Comparison of ENCODE assay signal across 9 cellular contexts in the genomic region with DNA sequence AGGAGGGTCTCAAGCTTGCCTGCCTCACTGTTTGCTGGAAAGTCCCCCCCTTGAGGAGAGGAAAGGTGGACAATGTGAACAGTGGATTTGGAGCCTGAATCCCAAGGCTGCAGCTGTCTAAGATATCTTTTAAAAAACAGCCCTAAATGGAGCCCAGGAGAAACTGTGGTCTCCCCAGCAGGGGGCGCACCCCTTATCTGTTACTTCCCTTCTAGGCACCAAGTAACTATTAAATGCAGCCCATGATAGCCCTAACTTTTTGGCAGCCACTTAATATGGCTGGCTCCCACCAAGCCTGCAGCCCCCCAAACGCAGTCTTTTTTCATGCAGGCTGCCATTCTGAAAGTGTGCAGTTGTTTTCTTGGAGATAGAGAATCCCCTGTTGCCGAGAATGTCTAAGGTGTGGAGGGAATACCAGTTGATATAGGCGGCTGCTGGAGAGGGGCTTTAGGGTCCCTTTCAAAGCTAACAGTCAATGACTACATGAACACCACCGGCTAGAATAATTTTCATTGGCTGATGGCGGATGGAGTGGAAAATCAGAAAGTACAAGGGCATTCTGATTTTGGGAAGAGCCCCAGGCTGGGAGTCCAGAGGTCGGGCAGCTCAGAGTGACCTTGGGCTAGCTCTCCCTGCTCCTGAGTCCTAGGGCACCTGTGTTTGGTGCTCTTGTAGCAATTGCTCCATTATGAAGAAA. TPM values are rescaled to one million over a fixed set of nuclear protein-coding genes. Genes with fewer than 3 reads are reported as not detected.
DNase-seq lines count a peak whose midpoint lies in the region; ATAC-seq and TF ChIP-seq lines count a peak whose summit lies in the region.
"Had no signal": no experiment of that assay in that cellular context is flagged by ENCODE, and none has a peak within 500 bp of the region (broad histone marks: within the 10 kb centered on the region; RNA-seq: fewer than 3 reads in every experiment).

No MANE protein-coding gene starts in this region.

- POLR2A ChIA-PET in Panc1 (lab: Charles Lee): no interaction called here

- peak; percentile 87 for TF ChIP-seq CTCF in Panc1 (IDR thresholded peaks at IDR 0.05)
- no peak for TF ChIP-seq CTCF in vagina (IDR thresholded peaks at IDR 0.05)

- no peaks in the 10 kb centered on the region for H3K9me3 ChIP-seq in Panc1 (ENCODE audit: control insufficient read depth, insufficient read depth, low read depth, low read length)
- no peaks in the 10 kb centered on the region for H3K9me3 ChIP-seq in vagina

- H3K4me3 ChIP-seq in Panc1 (ENCODE audit: low read depth in 2 of 2, low read length in 2 of 2): no peak overlapping the region
- H3K4me3 ChIP-seq in vagina: peak overlapping the region; percentile 16 to 42

- CTCF ChIA-PET in Panc1 (lab: Charles Lee): interaction anchor here (0.7 kb wide), 1 partner anchor 33 kb away, joined by 6 read pairs; no protein-coding TSS in a partner anchor

- in situ Hi-C loops in Panc1 (cut with HindIII; ENCODE audit: low pct_unique_long_range_greater_than_20kb, low sequenced_read_pairs): no loop called here

- no peaks in the 10 kb centered on the region for H3K36me3 ChIP-seq in Panc1 (ENCODE audit: control insufficient read depth, insufficient read depth, low read length)
- no peaks in the 10 kb centered on the region for H3K36me3 ChIP-seq in vagina

- no peak overlapping the region for H3K27ac ChIP-seq in Panc1 (ENCODE audit: low read length)
- H3K27ac ChIP-seq in vagina: peak overlapping the region; percentile 77

- peak; percentile 30 to 33 for DNase-seq in stimulated activated CD4-positive, alpha-beta T cell treated with anti-CD3 and anti-CD28 coated beads, Interleukin-2, amount 100 ng/mL, for 48 hours
- DNase-seq in stimulated activated CD4-positive, alpha-beta T cell treated with anti-CD3 and anti-CD28 coated beads, Interleukin-4, amount 100 ng/mL, for 24 hours: no peak
- DNase-seq in Panc1 (ENCODE audit: low read depth, low spot score) (no peak), erythroblast (lab: John Stamatoyannopoulos, UW) (peak; percentile 45 to 51), vagina (ENCODE audit: extremely low spot score in 2 of 2) (peak; percentile 69 to 74), dedifferentiated amniotic fluid mesenchymal stem cell (ENCODE audit: extremely low spot score) (no peak)
- DNase-seq: NK-92 treated with Interleukin-12 subunit alpha and Interleukin-12 subunit beta, amount 100 ng/mL, for 24 hours had no signal

- H3K4me1 ChIP-seq in Panc1 (ENCODE audit: control insufficient read depth, insufficient read depth, low read length) (peaks cover 29% of the 10 kb centered on the region), vagina (peaks cover 18% of the 10 kb centered on the region)

- BruUV-seq in Panc1 (replicated peaks; lab: Mats Ljungman, UMichigan): no TSS peak

- no peaks in the 10 kb centered on the region for H3K27me3 ChIP-seq in Panc1 (ENCODE audit: control insufficient read depth, insufficient read depth, low read length)
- peaks cover 9% of the 10 kb centered on the region for H3K27me3 ChIP-seq in vagina

- TF ChIP-seq POLR2A in erythroblast (IDR thresholded peaks at IDR 0.05; ENCODE audit: low read length) (no peak), vagina (IDR thresholded peaks at IDR 0.05) (no peak)

- ATAC-seq in Panc1 (no peak), GM19324 (IDR thresholded peaks at IDR 0.05; ENCODE audit: low FRiP score, unreplicated experiment) (no peak), HG02678 (IDR thresholded peaks at IDR 0.05; ENCODE audit: unreplicated experiment) (no peak)

- intact Hi-C loops in Panc1 (cut with micrococcal nuclease; ENCODE audit: unreplicated experiment) (loop anchor here (5.0 kb wide), 1 partner anchor 62 kb away; no protein-coding TSS in a partner anchor), vagina (cut with DNase I) (no loop called here)

RNA-seq across cellular contexts. Expression of a gene that starts 1.3 kb away (rescaled TPM):
- total RNA-seq in Panc1 (2021; ENCODE audit: unreplicated experiment): 3.0 TPM
- 1.7 TPM for polyA plus RNA-seq in Panc1 (2012; ENCODE audit: insufficient read length)
- 1,938 TPM for total RNA-seq in vagina

Comparison
In these comparisons a context has a peak if more than half of its experiments do, and no peak if none do; other contexts are left out.
1. DNase-seq: peak in stimulated activated CD4-positive, alpha-beta T cell treated with anti-CD3 and anti-CD28 coated beads, Interleukin-2, amount 100 ng/mL, for 48 hours (2 of 2), erythroblast (2 of 2) and vagina (2 of 2); none in stimulated activated CD4-positive, alpha-beta T cell treated with anti-CD3 and anti-CD28 coated beads, Interleukin-4, amount 100 ng/mL, for 24 hours (single experiment), Panc1 (single experiment) and dedifferentiated amniotic fluid mesenchymal stem cell (single experiment).
2. H3K4me3 ChIP-seq: peak in vagina (2 of 2); none in Panc1 (0 of 2).
3. RNA of a gene that starts 1.3 kb away (total RNA-seq): 1,938 TPM in vagina (single experiment); 3.0 TPM in Panc1 (single experiment); every median in the first group is over 100 times any median in the second.